Comparison of ENCODE assay signal across 22 cellular contexts in genomic region chr6:157961116-157961515, GRCh38.
"Had no signal": no experiment of that assay in that cellular context is flagged by ENCODE, and none has a peak within 500 bp of the region (broad histone marks: within the 10 kb centered on the region; RNA-seq: fewer than 3 reads in every experiment).

No MANE protein-coding gene starts in this region.

- DNase-seq: activated CD4-positive, alpha-beta memory T cell treated with anti-CD3 and anti-CD28 coated beads for 36 hours; activated CD8-positive, alpha-beta memory T cell treated with anti-CD3 and anti-CD28 coated beads, Interleukin-2, amount 10 ng/mL, durations not matched to agents 7 days and 5 days; activated naive CD4-positive, alpha-beta T cell treated with anti-CD3 and anti-CD28 coated beads for 36 hours; activated T-cell treated with anti-CD3 and anti-CD28 coated beads, Interleukin-2, amount 50 U/mL, for 1 hour; aorta; effector memory CD4-positive, alpha-beta T cell; posterior cingulate gyrus; spleen; stimulated activated CD4-positive, alpha-beta T cell treated with anti-CD3 and anti-CD28 coated beads, Interleukin-4, amount 100 ng/mL, for 4 hours; stimulated activated naive B cell treated with anti-CD40 and anti-IgM and Interleukin-4, amounts not matched to agents 10 μg/mL and 1 μg/mL and 100 μg/mL, for 72 hours; thyroid gland; uterus; WERI-Rb-1 had no signal

- H3K4me3 ChIP-seq: breast epithelium, hepatocyte, lung, spleen, thyroid gland, uterus had no signal

- H3K27me3 Mint-ChIP-seq: activated CD4-positive, alpha-beta memory T cell treated with anti-CD3 and anti-CD28 coated beads for 36 hours had no signal

- FAIRE-seq: endothelial cell of umbilical vein had no signal

- H3K36me3 ChIP-seq: breast epithelium, spleen, thyroid gland, uterus, WERI-Rb-1 had no signal

- H3K27ac Mint-ChIP-seq: activated CD4-positive, alpha-beta memory T cell treated with anti-CD3 and anti-CD28 coated beads for 36 hours; activated CD8-positive, alpha-beta memory T cell treated with anti-CD3 and anti-CD28 coated beads, Interleukin-2, amount 10 ng/mL, durations not matched to agents 7 days and 5 days; activated T-helper 2 cell treated with anti-CD3 and anti-CD28 coated beads, Interferon-gamma antibody, Interleukin-2, Interleukin-4, amounts not matched to agents 10 μg/mL and 5 μg/mL and 100 μg/mL, durations not matched to agents 14 hours and 24 hours and 36 hours; dendritic cell treated with granulocyte-macrophage colony-stimulating factor and Interleukin-4, amounts not matched to agents 40 ng/mL and 50 ng/mL, for 4 days; mesothelial cell of epicardium; nephron; stimulated activated naive B cell treated with anti-CD40 and anti-IgM and Interleukin-4, amounts not matched to agents 10 μg/mL and 1 μg/mL and 100 μg/mL, for 72 hours had no signal

- H3K27me3 ChIP-seq: breast epithelium, foreskin keratinocyte, hepatocyte, spleen, thyroid gland, uterus had no signal

- H3K4me1 Mint-ChIP-seq: mesothelial cell of epicardium had no signal

- H3K27ac ChIP-seq: breast epithelium, foreskin keratinocyte, hepatocyte, spleen, thyroid gland, uterus, WERI-Rb-1 had no signal

- ATAC-seq: activated CD8-positive, alpha-beta memory T cell treated with anti-CD3 and anti-CD28 coated beads, Interleukin-2, amount 10 ng/mL, durations not matched to agents 7 days and 5 days; foreskin keratinocyte; stimulated activated naive B cell treated with anti-CD40 and anti-IgM and Interleukin-4, amounts not matched to agents 10 μg/mL and 1 μg/mL and 100 μg/mL, for 72 hours had no signal

- H3K4me3 Mint-ChIP-seq: activated CD4-positive, alpha-beta memory T cell treated with anti-CD3 and anti-CD28 coated beads for 36 hours; activated CD8-positive, alpha-beta memory T cell treated with anti-CD3 and anti-CD28 coated beads, Interleukin-2, amount 10 ng/mL, durations not matched to agents 7 days and 5 days; activated naive CD4-positive, alpha-beta T cell treated with anti-CD3 and anti-CD28 coated beads for 36 hours; dendritic cell treated with granulocyte-macrophage colony-stimulating factor and Interleukin-4, amounts not matched to agents 40 ng/mL and 50 ng/mL, for 4 days; mesothelial cell of epicardium; nephron; stimulated activated naive B cell treated with anti-CD40 and anti-IgM and Interleukin-4, amounts not matched to agents 10 μg/mL and 1 μg/mL and 100 μg/mL, for 72 hours had no signal
